ENCODE assay signal across 22 cellular contexts in genomic region chr15:93082861-93083260, GRCh38. TPM values are rescaled to one million over a fixed set of nuclear protein-coding genes. Genes with fewer than 3 reads are reported as not detected.
DNase-seq lines count a peak whose midpoint lies in the region; TF ChIP-seq lines count a peak whose summit lies in the region.
"Had no signal": no experiment of that assay in that cellular context is flagged by ENCODE, and none has a peak within 500 bp of the region (broad histone marks: within the 10 kb centered on the region; RNA-seq: fewer than 3 reads in every experiment).

No MANE protein-coding gene starts in this region.

- H3K18ac ChIP-seq in neuronal stem cell (ENCODE audit: low read length) = no peak overlapping the region

- no peak for DNase-seq in neuronal stem cell (ENCODE audit: low spot score)
- no peak for DNase-seq in stomach
- no peak for DNase-seq in T-helper 2 cell treated with Interferon-gamma antibody and Interleukin-4, amounts not matched to agents 5 μg/mL and 100 μg/mL, for 36 hours (ENCODE audit: low spot score)
- no peak for DNase-seq in amygdala (lab: John Stamatoyannopoulos, UW)
- DNase-seq in NCI-H1694 (lab: John Stamatoyannopoulos, UW) = no peak
- DNase-seq in activated CD4-positive, alpha-beta T cell treated with anti-CD3 and anti-CD28 coated beads, Interleukin-2, amount 50 U/mL, for 1 hour = no peak
- DNase-seq: CD4-positive, alpha-beta memory T cell; DMS153; DMS79; GDM1; H7; HFFc6 had no signal

- TF ChIP-seq POLR2A in stomach (IDR thresholded peaks at IDR 0.05) = no peak

- no peak for TF ChIP-seq EP300 in stomach (IDR thresholded peaks at IDR 0.05)

- H3K36me3 ChIP-seq in muscle layer of colon (ENCODE audit: insufficient read depth, low read length) (no peaks in the 10 kb centered on the region), neuronal stem cell (replicated peaks in 1 of 2; ENCODE audit: control insufficient read depth in 2 of 2, insufficient read depth in 2 of 2, low read length in 2 of 2) (peaks cover 11 to 83% of the 10 kb centered on the region in 2 donors), stomach (no peaks in the 10 kb centered on the region)

- H3K27me3 Mint-ChIP-seq in brain = no peaks in the 10 kb centered on the region
- H3K27me3 Mint-ChIP-seq in T-helper 2 cell treated with Interferon-gamma antibody and Interleukin-4, amounts not matched to agents 5 μg/mL and 100 μg/mL, for 36 hours (ENCODE audit: low read depth) = peaks cover 67% of the 10 kb centered on the region

- no peak overlapping the region for H2BK120ac ChIP-seq in neuronal stem cell (ENCODE audit: low read depth, low read length)

- no CpG with 5 or more reads among the region's 3 CpGs for WGBS in neuronal stem cell (ENCODE audit: extremely low coverage in 2 of 2, insufficient read length in 2 of 2, insufficient replicate concordance in 1 of 2), 2 donors
- WGBS in stomach, 5 donors = 74 to 95% (median 87%) methylated on average over 3 of the region's 3 CpGs

- H3K4ac ChIP-seq in neuronal stem cell (ENCODE audit: low read length) = no peak overlapping the region

- H3K9ac ChIP-seq in muscle layer of colon (ENCODE audit: low read length) (no peak overlapping the region), neuronal stem cell (ENCODE audit: low read depth, low read length, poor library complexity) (no peak overlapping the region)
- H3K9ac ChIP-seq: BLaER1 had no signal

- H4K8ac ChIP-seq in neuronal stem cell (ENCODE audit: low read depth, low read length) = no peak overlapping the region

- peak overlapping the region in 2 of 5 experiments; percentile 48 to 49 for H3K27ac Mint-ChIP-seq in brain
- no peak overlapping the region for H3K27ac Mint-ChIP-seq in T-helper 2 cell treated with Interferon-gamma antibody and Interleukin-4, amounts not matched to agents 5 μg/mL and 100 μg/mL, for 36 hours
- H3K27ac Mint-ChIP-seq: CD4-positive, alpha-beta memory T cell; GM23338; HFFc6 had no signal

- no peak overlapping the region for H3K14ac ChIP-seq in neuronal stem cell (ENCODE audit: low read length)

- peaks cover 43% of the 10 kb centered on the region for H3K36me3 Mint-ChIP-seq in brain
- H3K36me3 Mint-ChIP-seq in T-helper 2 cell treated with Interferon-gamma antibody and Interleukin-4, amounts not matched to agents 5 μg/mL and 100 μg/mL, for 36 hours (ENCODE audit: low read depth) = no peaks in the 10 kb centered on the region
- H3K36me3 Mint-ChIP-seq: CD14-positive monocyte; CD4-positive, alpha-beta memory T cell had no signal

- H2AFZ ChIP-seq in neuronal stem cell (ENCODE audit: low read length) = no peak overlapping the region
- H2AFZ ChIP-seq: GM23338 had no signal

- no peak overlapping the region for H2BK12ac ChIP-seq in neuronal stem cell (ENCODE audit: low read length)

- no peak overlapping the region for H2AK5ac ChIP-seq in neuronal stem cell (ENCODE audit: low read depth, low read length)

- H3K27me3 ChIP-seq in muscle layer of colon (ENCODE audit: control insufficient read depth in 1 of 2, insufficient read depth in 2 of 2, low read length in 2 of 2) (no peaks in the 10 kb centered on the region), neuronal stem cell (ENCODE audit: control insufficient read depth in 3 of 3, insufficient read depth in 3 of 3, low read depth in 1 of 3, low read length in 3 of 3) (no peaks in the 10 kb centered on the region), stomach (peaks cover 0 to 53% (median 38%) of the 10 kb centered on the region in 3 donors)
- H3K27me3 ChIP-seq: BLaER1 had no signal

- peak overlapping the region; percentile 2 for H3K4me2 ChIP-seq in neuronal stem cell (ENCODE audit: insufficient read depth, low read length, poor library complexity, severe bottlenecking)
- H3K4me2 ChIP-seq: A549, BLaER1, GM23338 had no signal

- no peak overlapping the region for H4K91ac ChIP-seq in neuronal stem cell (ENCODE audit: low read depth, low read length, poor library complexity)

- H3K4me1 ChIP-seq in muscle layer of colon (ENCODE audit: insufficient read depth, low read length) (peaks cover 81% of the 10 kb centered on the region), neuronal stem cell (ENCODE audit: control insufficient read depth in 2 of 2, insufficient read depth in 1 of 2, low read depth in 1 of 2, low read length in 2 of 2) (peaks cover 38 to 42% of the 10 kb centered on the region in 2 donors), stomach (peaks cover 0 to 57% (median 13%) of the 10 kb centered on the region in 4 donors)
- H3K4me1 ChIP-seq: A549 had no signal

- no peak overlapping the region for H3K23ac ChIP-seq in neuronal stem cell (ENCODE audit: low read depth, low read length, poor library complexity)

- H2BK5ac ChIP-seq in neuronal stem cell (ENCODE audit: low read length) = no peak overlapping the region

- H3K27ac ChIP-seq in muscle layer of colon (ENCODE audit: low read depth, low read length) (peak overlapping the region; percentile 19), neuronal stem cell (replicated peaks; ENCODE audit: low read length) (no peak overlapping the region), stomach (peak overlapping the region in 4 of 5 donors; percentile 34 to 89 (median 41))
- H3K27ac ChIP-seq: 22Rv1, A549, BLaER1, HL-60 had no signal

- H2BK15ac ChIP-seq in neuronal stem cell (ENCODE audit: low read length) = no peak overlapping the region

- H3K4me1 Mint-ChIP-seq in brain = peaks cover 97% of the 10 kb centered on the region
- H3K4me1 Mint-ChIP-seq in T-helper 2 cell treated with Interferon-gamma antibody and Interleukin-4, amounts not matched to agents 5 μg/mL and 100 μg/mL, for 36 hours (ENCODE audit: low read depth) = peaks cover 4% of the 10 kb centered on the region

- intact Hi-C loops in stomach (cut with DNase I; ENCODE audit: low total_unique reads) = no loop called here

- H3K4me3 Mint-ChIP-seq in brain = peak overlapping the region in 4 of 5 experiments; percentile 16 to 55 (median 34)
- H3K4me3 Mint-ChIP-seq in T-helper 2 cell treated with Interferon-gamma antibody and Interleukin-4, amounts not matched to agents 5 μg/mL and 100 μg/mL, for 36 hours = no peak overlapping the region
- H3K4me3 Mint-ChIP-seq: CD14-positive monocyte; CD4-positive, alpha-beta memory T cell; GM23338; HFFc6 had no signal

- H3K79me1 ChIP-seq in neuronal stem cell (ENCODE audit: low read depth, low read length) = no peaks in the 10 kb centered on the region

- TF ChIP-seq CTCF in brain (conservative IDR thresholded peaks at IDR 0.05) = no peak
- no peak for TF ChIP-seq CTCF in stomach (IDR thresholded peaks at IDR 0.05)

- H3K9me3 ChIP-seq in muscle layer of colon (ENCODE audit: low read length) (no peaks in the 10 kb centered on the region), neuronal stem cell (replicated peaks in 1 of 2; ENCODE audit: control insufficient read depth in 2 of 2, insufficient read depth in 1 of 2, low read depth in 1 of 2, low read length in 2 of 2) (peaks cover 0 to 27% of the 10 kb centered on the region in 2 donors), stomach (no peaks in the 10 kb centered on the region)
- H3K9me3 ChIP-seq: A549, BLaER1 had no signal

- peaks cover 0 to 2% (median 0%) of the 10 kb centered on the region in 5 experiments for H3K9me3 Mint-ChIP-seq in brain
- no peaks in the 10 kb centered on the region for H3K9me3 Mint-ChIP-seq in T-helper 2 cell treated with Interferon-gamma antibody and Interleukin-4, amounts not matched to agents 5 μg/mL and 100 μg/mL, for 36 hours
- H3K9me3 Mint-ChIP-seq: CD4-positive, alpha-beta memory T cell; GM23338; HFFc6 had no signal

- H3K4me3 ChIP-seq in muscle layer of colon (ENCODE audit: low read depth in 1 of 2, low read length in 2 of 2) (no peak overlapping the region), neuronal stem cell (ENCODE audit: low read length in 2 of 2) (no peak overlapping the region), stomach (no peak overlapping the region)
- H3K4me3 ChIP-seq: A549, BLaER1, GM23338 had no signal

RNA-seq across cellular contexts. Expression of gene RGMA, which starts 6.2 kb away (rescaled TPM):
- polyA plus RNA-seq in brain (ENCODE audit: insufficient read depth, low read depth, low replicate concordance) = 57.8 TPM
- 196 TPM for polyA plus RNA-seq in neuronal stem cell (2013, experiment 1 of 2)
- 194 TPM for polyA plus RNA-seq in neuronal stem cell (2013, experiment 2 of 2)
- total RNA-seq in stomach = 10 to 100 TPM in 4 of 5 donors, 1 to 10 TPM in 1; 1.7 to 64.2 (median 30.1) TPM
- polyA plus RNA-seq in stomach = 10 to 100 TPM in 1 of 3 donors, 1 to 10 TPM in 2; 4.6 to 19.8 (median 8.0) TPM
- total RNA-seq: CD4-positive, alpha-beta memory T cell; Daoy; HT1080 had no signal
- polyA plus RNA-seq: CD4-positive, alpha-beta memory T cell had no signal
